ENCODE assay signal across 8 cellular contexts in genomic region chr9:136711751-136712689, GRCh38. TPM values are rescaled to one million over a fixed set of nuclear protein-coding genes. Genes with fewer than 3 reads are reported as not detected.
DNase-seq lines count a peak whose midpoint lies in the region; ATAC-seq and TF ChIP-seq lines count a peak whose summit lies in the region.

DIPK1B (plus strand) TSS chr9:136712572; CDS start chr9:136712666, 94 bp downstream.

- H3K36me3 ChIP-seq in BE2C (peaks cover 17% of the 10 kb centered on the region), cardiac muscle cell (peaks cover 2% of the 10 kb centered on the region)

- ATAC-seq in HG03139 (IDR thresholded peaks at IDR 0.05; ENCODE audit: unreplicated experiment): no peak

- TF ChIP-seq CTCF in BE2C (IDR thresholded peaks at IDR 0.05; ENCODE audit: low read depth, low read length): no peak
- no peak for TF ChIP-seq CTCF in cardiac muscle cell (IDR thresholded peaks at IDR 0.05; ENCODE audit: low read depth, low read length)
- no peak for TF ChIP-seq CTCF in retinal pigment epithelial cell (conservative IDR thresholded peaks at IDR 0.05; ENCODE audit: low read depth, low read length)

- H3K27ac ChIP-seq in cardiac muscle cell: peak within 1 kb of the TSS; percentile 54

- H3K4me1 ChIP-seq in BE2C (peaks cover 13% of the 10 kb centered on the region), cardiac muscle cell (ENCODE audit: low read depth) (peaks cover 10% of the 10 kb centered on the region)

- H3K27me3 ChIP-seq in BE2C: no peaks in the 10 kb centered on the region
- no peaks in the 10 kb centered on the region for H3K27me3 ChIP-seq in cardiac muscle cell

- H3K9me3 ChIP-seq in BE2C (no peaks in the 10 kb centered on the region), cardiac muscle cell (ENCODE audit: low read depth) (no peaks in the 10 kb centered on the region)

- H3K4me3 ChIP-seq in BE2C (ENCODE audit: low read depth, low read length): peak within 1 kb of the TSS; percentile 83
- peak within 1 kb of the TSS; percentile 68 for H3K4me3 ChIP-seq in Jurkat, Clone E6-1 (ENCODE audit: low read length)
- peak within 1 kb of the TSS; percentile 88 for H3K4me3 ChIP-seq in cardiac muscle cell
- peak within 1 kb of the TSS; percentile 55 for H3K4me3 ChIP-seq in retinal pigment epithelial cell (ENCODE audit: low read length)

- DNase-seq in BE2C (peak; percentile 67), UCSD-AML1 (lab: John Stamatoyannopoulos, UW; ENCODE audit: unreplicated experiment) (peak; percentile 82), cardiac muscle cell (ENCODE audit: low read depth in 1 of 2, low spot score in 1 of 2) (peak in 1 of 2 donors; percentile 80), retinal pigment epithelial cell (ENCODE audit: low read depth) (no peak), NK-92 (lab: John Stamatoyannopoulos, UW; ENCODE audit: unreplicated experiment) (no peak), EL (no peak)
- peak; percentile 33 for DNase-seq in Jurkat, Clone E6-1 (ENCODE audit: low read depth, low spot score)

RNA-seq across cellular contexts. Expression of gene DIPK1B, which starts in this region (rescaled TPM):
- 119 TPM for polyA plus RNA-seq in BE2C (2012; ENCODE audit: insufficient read depth, insufficient read length, low read depth)
- 31.4 TPM for polyA plus RNA-seq in Jurkat, Clone E6-1 (2012; ENCODE audit: insufficient read depth, insufficient read length)
- total RNA-seq in cardiac muscle cell: 163 and 188 TPM in 2 replicates
- 162 and 190 TPM in 2 replicates for polyA plus RNA-seq in cardiac muscle cell

Comparison
In these comparisons a context has a peak if more than half of its experiments do, and no peak if none do; other contexts are left out.
1. DNase-seq: peak in BE2C (single experiment), Jurkat, Clone E6-1 (single experiment) and UCSD-AML1 (single experiment); none in retinal pigment epithelial cell (single experiment), NK-92 (single experiment) and EL (single experiment).
2. Peak in every context shown above with its lines, with median percentiles within 50 percentile points of each other: H3K4me3 ChIP-seq.